ENCODE assay signal across 35 cellular contexts in genomic region chr6:114164206-114164605, GRCh38.
"Had no signal": no experiment of that assay in that cellular context is flagged by ENCODE, and none has a peak within 500 bp of the region (broad histone marks: within the 10 kb centered on the region; RNA-seq: fewer than 3 reads in every experiment).

No MANE protein-coding gene starts in this region.

- H3K4me3 ChIP-seq: adrenal gland, body of pancreas, breast epithelium had no signal

- ATAC-seq: activated CD4-positive, alpha-beta T cell treated with anti-CD3 and anti-CD28 coated beads for 36 hours; activated CD4-positive, CD25-positive, alpha-beta regulatory T cell treated with anti-CD3 and anti-CD28 coated beads, Interleukin-2, amount 50 U/mL, for 24 hours; activated CD8-positive, alpha-beta T cell treated with anti-CD3 and anti-CD28 coated beads for 36 hours; activated naive CD4-positive, alpha-beta T cell treated with anti-CD3 and anti-CD28 coated beads, Interleukin-2, amount 50 U/mL, for 72 hours; activated T-cell treated with anti-CD3 and anti-CD28 coated beads, Interleukin-2, amount 50 U/mL, for 4 hours; activated T-cell treated with anti-CD3 and anti-CD28 coated beads, Interleukin-2, amount 50 U/mL, for 72 hours; activated T-helper 17 cell treated with anti-CD3 and anti-CD28 coated beads, Interleukin-2, amount 50 U/mL, for 72 hours; body of pancreas; WTC11 had no signal

- FAIRE-seq: astrocyte, TTC549 had no signal

- H3K4me1 ChIP-seq: adrenal gland, breast epithelium had no signal

- H3K27ac ChIP-seq: adrenal gland, body of pancreas, brain microvascular endothelial cell, breast epithelium, WERI-Rb-1 had no signal

- H3K27me3 ChIP-seq: adrenal gland, body of pancreas, brain microvascular endothelial cell, breast epithelium had no signal

- H3K36me3 ChIP-seq: adrenal gland, brain microvascular endothelial cell, breast epithelium, WERI-Rb-1 had no signal

- H3K9me3 ChIP-seq: adrenal gland, body of pancreas, breast epithelium had no signal

- DNase-seq: activated CD4-positive, alpha-beta memory T cell treated with anti-CD3 and anti-CD28 coated beads for 36 hours; activated CD4-positive, alpha-beta T cell treated with anti-CD3 and anti-CD28 coated beads for 1 hour; activated CD4-positive, alpha-beta T cell treated with anti-CD3 and anti-CD28 coated beads for 36 hours; activated CD4-positive, alpha-beta T cell treated with anti-CD3 and anti-CD28 coated beads for 48 hours; activated CD4-positive, alpha-beta T cell treated with anti-CD3 and anti-CD28 coated beads, Interleukin-2, amount 10 ng/mL, durations not matched to agents 7 days and 5 days; activated CD4-positive, CD25-positive, alpha-beta regulatory T cell; activated CD8-positive, alpha-beta memory T cell treated with anti-CD3 and anti-CD28 coated beads, Interleukin-2, amount 50 U/mL, for 4 hours; activated CD8-positive, alpha-beta T cell treated with anti-CD3 and anti-CD28 coated beads for 36 hours; activated effector memory CD4-positive, alpha-beta T cell treated with anti-CD3 and anti-CD28 coated beads, Interleukin-2, amount 50 U/mL, for 16 hours; activated gamma-delta T cell treated with Interleukin-2 at 50 U/mL for 16 hours; activated naive CD4-positive, alpha-beta T cell; activated naive CD4-positive, alpha-beta T cell treated with anti-CD3 and anti-CD28 coated beads for 36 hours; activated naive CD4-positive, alpha-beta T cell treated with anti-CD3 and anti-CD28 coated beads, Interleukin-2, amount 50 U/mL, for 16 hours; activated naive CD8-positive, alpha-beta T cell treated with anti-CD3 and anti-CD28 coated beads for 36 hours; activated T-cell treated with anti-CD3 and anti-CD28 coated beads for 4 hours; activated T-cell treated with anti-CD3 and anti-CD28 coated beads, Interleukin-2, amount 50 U/mL, for 1 hour; activated T-cell treated with anti-CD3 and anti-CD28 coated beads, Interleukin-2, amount 50 U/mL, for 4 hours; activated T-cell treated with anti-CD3 and anti-CD28 coated beads, Interleukin-2, amount 50 U/mL, for 72 hours; adrenal gland; amniotic stem cell; aorta; body of pancreas; brain microvascular endothelial cell; central memory CD4-positive, alpha-beta T cell; T-helper 1 cell; T-helper 2 cell; T-helper 9 cell; WERI-Rb-1 had no signal
